In the genomic region with DNA sequence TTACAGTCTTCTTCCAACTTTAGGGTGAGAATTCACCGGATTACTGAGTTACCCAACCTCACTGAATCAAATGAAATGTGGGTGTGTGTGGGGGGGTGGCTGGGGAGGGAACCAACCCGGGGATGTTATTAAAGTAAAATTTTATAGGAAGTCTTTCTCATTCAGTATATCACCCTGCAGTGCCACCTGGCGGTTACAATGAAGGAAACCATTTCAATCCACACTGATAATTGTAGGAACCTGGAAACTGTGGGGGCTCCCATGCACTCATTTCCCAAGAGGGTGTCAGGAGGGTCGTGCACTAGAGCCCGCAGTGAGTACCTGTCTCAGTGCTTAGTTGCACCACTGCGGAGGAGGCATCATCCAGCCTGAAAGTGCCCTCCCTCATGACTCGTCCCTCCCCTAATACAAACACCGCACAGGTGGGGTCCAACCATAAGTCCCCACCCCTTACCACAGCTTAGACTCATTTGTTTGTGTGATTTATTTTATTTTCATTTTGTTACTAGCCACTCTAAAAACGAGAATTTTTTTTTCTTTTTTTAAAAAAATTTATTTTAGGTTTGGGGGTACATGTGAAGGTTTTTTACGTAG, we compare ENCODE assay signal across 8 cellular contexts. TPM values are rescaled to one million over a fixed set of nuclear protein-coding genes. Genes with fewer than 3 reads are reported as not detected.
DNase-seq lines count a peak whose midpoint lies in the region; ATAC-seq, FAIRE-seq and TF ChIP-seq lines count a peak whose summit lies in the region.

No MANE protein-coding gene starts in this region.

- H3K9me3 Mint-ChIP-seq in brain = peaks cover 0 to 3% (median 0%) of the 10 kb centered on the region in 5 experiments

- no peak overlapping the region for H3K27ac Mint-ChIP-seq in brain

- H2AFZ ChIP-seq in keratinocyte (ENCODE audit: control insufficient read depth, low read length) = no peak overlapping the region

- H3K36me3 ChIP-seq in keratinocyte (ENCODE audit: control insufficient read depth in 2 of 2, extremely low read depth in 1 of 2, insufficient read depth in 2 of 2, low read length in 2 of 2) = no peaks in the 10 kb centered on the region

- no peak overlapping the region for H3K4me2 ChIP-seq in keratinocyte (ENCODE audit: control insufficient read depth, extremely low read depth, insufficient read depth, low read depth, low read length)

- H3K36me3 Mint-ChIP-seq in brain = no peaks in the 10 kb centered on the region

- DNase-seq in DMS153 treated with DMSO at 0.1 percent for 48 hours (lab: John Stamatoyannopoulos, UW; ENCODE audit: unreplicated experiment) = peak; percentile 49
- DNase-seq in SK-N-DZ (ENCODE audit: low spot score) = peak; percentile 44
- DNase-seq in keratinocyte (ENCODE audit: low read depth, low spot score) = no peak
- peak; percentile 3 to 33 for DNase-seq in stimulated activated CD4-positive, alpha-beta T cell treated with anti-CD3 and anti-CD28 coated beads, Interleukin-4, amount 100 ng/mL, for 4 hours

- ATAC-seq in HG02642 (IDR thresholded peaks at IDR 0.05; ENCODE audit: poor library complexity, unreplicated experiment) = no peak
- ATAC-seq in HG03139 (IDR thresholded peaks at IDR 0.05; ENCODE audit: unreplicated experiment) = no peak

- no peak for FAIRE-seq in keratinocyte (lab: Jason Lieb, UNC)

- H3K79me2 ChIP-seq in keratinocyte (ENCODE audit: control insufficient read depth, insufficient read depth, low read length) = no peaks in the 10 kb centered on the region

- no peak overlapping the region for H3K4me3 ChIP-seq in keratinocyte (ENCODE audit: control insufficient read depth in 2 of 3, extremely low read depth in 1 of 3, insufficient read depth in 2 of 3, low read depth in 1 of 3, low read length in 3 of 3)

- no peak overlapping the region for H3K9ac ChIP-seq in keratinocyte (ENCODE audit: control insufficient read depth, extremely low read depth, insufficient read depth, low read length)

- TF ChIP-seq CTCF in brain (conservative IDR thresholded peaks at IDR 0.05) = peak; percentile 82 to 93
- peak in 2 of 3 experiments; percentile 29 to 46 for TF ChIP-seq CTCF in keratinocyte (optimal IDR thresholded peaks at IDR 0.05 in 1 of 3, IDR thresholded peaks at IDR 0.05 in 1 of 3, conservative IDR thresholded peaks at IDR 0.05 in 1 of 3; ENCODE audit: extremely low read depth in 1 of 3, insufficient read depth in 2 of 3, low read length in 3 of 3)

- H3K4me3 Mint-ChIP-seq in brain = no peak overlapping the region

- no peaks in the 10 kb centered on the region for H4K20me1 ChIP-seq in keratinocyte (ENCODE audit: control insufficient read depth, extremely low read depth, insufficient read depth, low read length)

- dilution Hi-C loops in keratinocyte (cut with MboI; ENCODE audit: extremely low pct_ligation_motif_present, low sequenced_read_pairs) = loop anchor here (25.0 kb wide), 1 partner anchor 204 kb away; no protein-coding TSS in a partner anchor

- no peak overlapping the region for H3K27ac ChIP-seq in keratinocyte (ENCODE audit: control insufficient read depth, insufficient read depth, low read length)

- TF ChIP-seq EP300 in Ishikawa (IDR thresholded peaks at IDR 0.05; ENCODE audit: borderline replicate concordance) = no peak

- H3K4me1 ChIP-seq in keratinocyte (ENCODE audit: control insufficient read depth, extremely low read depth, insufficient read depth, low read length) = no peaks in the 10 kb centered on the region

- peaks cover 3% of the 10 kb centered on the region for H3K9me3 ChIP-seq in keratinocyte (ENCODE audit: control insufficient read depth, low read depth, low read length)

- peaks cover 12% of the 10 kb centered on the region for H3K27me3 Mint-ChIP-seq in brain

- peak; percentile 54 for TF ChIP-seq RAD21 in Ishikawa (IDR thresholded peaks at IDR 0.05; ENCODE audit: low read depth)

- no peaks in the 10 kb centered on the region for H3K27me3 ChIP-seq in keratinocyte (ENCODE audit: control insufficient read depth, extremely low read depth, insufficient read depth, low read length)

- H3K9me1 ChIP-seq in keratinocyte (ENCODE audit: control insufficient read depth, extremely low read depth, insufficient read depth, low read length) = no peaks in the 10 kb centered on the region

- H3K4me1 Mint-ChIP-seq in brain = peaks cover 4% of the 10 kb centered on the region

TF ChIP-seq in Ishikawa, 13 proteins besides CTCF, POLR2A, EP300 and RAD21:
- no peak for TF ChIP-seq ZBTB7A (IDR thresholded peaks at IDR 0.05; ENCODE audit: low read depth)

RNA-seq across cellular contexts. Expression of gene IGSF5, which starts 29.1 kb away (rescaled TPM):
- polyA plus RNA-seq in SK-N-DZ (2014; cell fraction: cytosol; rRNA removed) = not detected in 2 replicates
- polyA plus RNA-seq in SK-N-DZ (2014; cell fraction: nucleus; rRNA removed) = not detected in 2 replicates
- polyA plus RNA-seq in brain (ENCODE audit: insufficient read depth, low read depth, low replicate concordance) = 0.53 TPM
- polyA plus RNA-seq in keratinocyte = not detected in 3 replicates
- not detected for polyA plus RNA-seq in keratinocyte (2011; ENCODE audit: low read depth)
- polyA plus RNA-seq in keratinocyte (2011; cell fraction: cytosol; rRNA removed) = not detected in 2 replicates
- not detected in 2 replicates for polyA plus RNA-seq in keratinocyte (2011; cell fraction: nucleus; rRNA removed)
- not detected in 2 replicates for polyA plus RNA-seq in keratinocyte (2012; ENCODE audit: low replicate concordance)
- polyA minus RNA-seq in keratinocyte = not detected in 3 replicates
- polyA minus RNA-seq in keratinocyte (2011; cell fraction: cytosol; rRNA and poly(A)+ RNA removed) = not detected
- polyA minus RNA-seq in keratinocyte (2011; cell fraction: nucleus; rRNA and poly(A)+ RNA removed) = not detected in 2 replicates
